9 cellular contexts compared by ENCODE assay signal in genomic region chr5:90783460-90784333, GRCh38.
A peak's percentile ranks its signal among the peaks of the same experiment; 100 is the strongest.
DNase-seq lines count a peak whose midpoint lies in the region; ATAC-seq and TF ChIP-seq lines count a peak whose summit lies in the region.
"Had no signal": no experiment of that assay in that cellular context is flagged by ENCODE, and none has a peak within 500 bp of the region (broad histone marks: within the 10 kb centered on the region; RNA-seq: fewer than 3 reads in every experiment).

No MANE protein-coding gene starts in this region.

- in situ Hi-C loops in astrocyte of the cerebellum (cut with HindIII; ENCODE audit: low sequenced_read_pairs), result no loop called here

- no peak overlapping the region for H3K4me3 ChIP-seq in astrocyte of the cerebellum (ENCODE audit: low read depth, low read length)
- H3K4me3 ChIP-seq: BLaER1 treated with 17β-estradiol and CSF1 and Interleukin-3, amounts not matched to agents 10 nM and 100 nM had no signal

- DNase-seq in NCI-H1417 (lab: John Stamatoyannopoulos, UW) (peak; percentile 32 to 78 (median 78)), NCI-H1417 treated with DMSO at 0.1 percent for 48 hours (lab: John Stamatoyannopoulos, UW) (no peak), NCI-H128 (lab: John Stamatoyannopoulos, UW; ENCODE audit: unreplicated experiment) (peak; percentile 24), T-helper 9 cell (peak; percentile 65), astrocyte of the cerebellum (ENCODE audit: low read depth) (peak; percentile 68), iPS DF 4.7 (ENCODE audit: extremely low read depth, low spot score) (peak; percentile 19)
- DNase-seq in stimulated activated CD4-positive, alpha-beta T cell treated with anti-CD3 and anti-CD28 coated beads, Interleukin-12 subunit alpha, Interleukin-12 subunit beta, amount 100 ng/mL, for 24 hours (ENCODE audit: low read depth in 2 of 2), result peak; percentile 35 to 59

- peak; percentile 88 for TF ChIP-seq CTCF in astrocyte of the cerebellum (IDR thresholded peaks at IDR 0.05; ENCODE audit: low read depth, low read length, missing control alignments)

- peak; percentile 85 for ATAC-seq in HG02763 (IDR thresholded peaks at IDR 0.05; ENCODE audit: unreplicated experiment)
